In the genomic region with DNA sequence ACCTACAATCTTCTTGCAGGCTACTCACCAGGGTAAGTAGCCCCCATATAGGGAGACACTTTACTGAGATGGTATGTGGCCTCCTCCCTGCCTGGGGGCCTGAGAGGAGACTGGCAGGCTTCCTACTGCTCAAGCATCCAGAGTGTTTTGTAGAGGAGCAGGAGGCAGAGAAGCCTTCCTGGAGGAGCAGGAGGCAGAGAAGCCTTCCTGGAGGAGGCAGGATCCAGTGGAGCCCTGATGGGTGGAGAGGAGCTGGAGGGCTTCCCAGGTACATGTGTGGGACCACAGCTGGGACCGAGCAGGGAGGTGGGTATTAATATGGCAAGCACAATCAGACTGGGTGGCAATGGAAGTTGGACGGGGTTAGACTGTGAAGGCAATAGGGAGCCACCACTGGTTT, we compare ENCODE assay signal across 21 cellular contexts. TPM values are rescaled to one million over a fixed set of nuclear protein-coding genes. Genes with fewer than 3 reads are reported as not detected.
DNase-seq lines count a peak whose midpoint lies in the region; ATAC-seq and TF ChIP-seq lines count a peak whose summit lies in the region.
"Had no signal": no experiment of that assay in that cellular context is flagged by ENCODE, and none has a peak within 500 bp of the region (broad histone marks: within the 10 kb centered on the region; RNA-seq: fewer than 3 reads in every experiment).

No MANE protein-coding gene starts in this region.

- peaks cover 0 to 22% (median 0%) of the 10 kb centered on the region in 3 donors for H3K27me3 ChIP-seq in stomach
- H3K27me3 ChIP-seq: ovary had no signal

- no peaks in the 10 kb centered on the region for H3K9me3 Mint-ChIP-seq in activated naive CD4-positive, alpha-beta T cell treated with anti-CD3 and anti-CD28 coated beads, Interleukin-2, amount 10 ng/mL, durations not matched to agents 7 days and 5 days
- H3K9me3 Mint-ChIP-seq in WTC11, result no peaks in the 10 kb centered on the region
- H3K9me3 Mint-ChIP-seq: CD4-positive, alpha-beta T cell had no signal

- ATAC-seq in WTC11, result no peak
- ATAC-seq in GM19351 (IDR thresholded peaks at IDR 0.05; ENCODE audit: unreplicated experiment), result no peak
- ATAC-seq: left lung had no signal

- no peak overlapping the region for H3K4me3 ChIP-seq in stomach
- H3K4me3 ChIP-seq: left lung, ovary, skin epidermis, transverse colon had no signal

- TF ChIP-seq CTCF in WTC11 (IDR thresholded peaks at IDR 0.05), result no peak
- no peak for TF ChIP-seq CTCF in stomach (IDR thresholded peaks at IDR 0.05)

- DNase-seq in activated naive CD4-positive, alpha-beta T cell treated with anti-CD3 and anti-CD28 coated beads, Interleukin-2, amount 10 ng/mL, durations not matched to agents 7 days and 5 days, result peak; percentile 15
- no peak for DNase-seq in activated naive CD4-positive, alpha-beta T cell treated with anti-CD3 and anti-CD28 coated beads, Interleukin-2, amount 50 U/mL, for 16 hours
- DNase-seq in WTC11 (ENCODE audit: low spot score), result no peak
- DNase-seq in islet precursor cell, result peak; percentile 53
- peak; percentile 14 for DNase-seq in stomach
- no peak for DNase-seq in RKO (ENCODE audit: low spot score)
- DNase-seq in SK-N-DZ (ENCODE audit: low spot score), result no peak
- DNase-seq: activated CD4-positive, alpha-beta T cell treated with anti-CD3 and anti-CD28 coated beads, Interleukin-2, amount 50 U/mL, for 48 hours; activated gamma-delta T cell; CD4-positive, alpha-beta T cell; foreskin melanocyte; left lung; NCI-H146; NCI-H226; SW 1271; transverse colon had no signal

- H3K36me3 ChIP-seq in stomach, result no peaks in the 10 kb centered on the region
- H3K36me3 ChIP-seq: left lung, ovary, transverse colon had no signal

- H3K4me1 ChIP-seq in stomach, result peaks cover 3 to 25% (median 19%) of the 10 kb centered on the region in 4 donors

- no peaks in the 10 kb centered on the region for H3K9me3 ChIP-seq in stomach
- H3K9me3 ChIP-seq: left lung, ovary, transverse colon had no signal

- peaks cover 73% of the 10 kb centered on the region for H3K4me1 Mint-ChIP-seq in activated naive CD4-positive, alpha-beta T cell treated with anti-CD3 and anti-CD28 coated beads, Interleukin-2, amount 10 ng/mL, durations not matched to agents 7 days and 5 days
- peaks cover 25% of the 10 kb centered on the region for H3K4me1 Mint-ChIP-seq in WTC11

- TF ChIP-seq POLR2A in stomach (IDR thresholded peaks at IDR 0.05), result no peak

- intact Hi-C loops in stomach (cut with DNase I; ENCODE audit: low total_unique reads), result no loop called here

- H3K27ac ChIP-seq in stomach, result no peak overlapping the region
- H3K27ac ChIP-seq: left lung, ovary, transverse colon had no signal

- H3K4me3 Mint-ChIP-seq in activated naive CD4-positive, alpha-beta T cell treated with anti-CD3 and anti-CD28 coated beads, Interleukin-2, amount 10 ng/mL, durations not matched to agents 7 days and 5 days, result no peak overlapping the region
- H3K4me3 Mint-ChIP-seq in WTC11, result no peak overlapping the region
- H3K4me3 Mint-ChIP-seq: CD4-positive, alpha-beta T cell had no signal

- POLR2A ChIA-PET in WTC11 (lab: Charles Lee), result no interaction called here

- no peak for TF ChIP-seq EP300 in stomach (IDR thresholded peaks at IDR 0.05)

- 74 to 96% (median 88%) methylated on average over 2 of the region's 2 CpGs for WGBS in stomach, 5 donors

- no peak overlapping the region for H3K27ac Mint-ChIP-seq in activated naive CD4-positive, alpha-beta T cell treated with anti-CD3 and anti-CD28 coated beads, Interleukin-2, amount 10 ng/mL, durations not matched to agents 7 days and 5 days
- peak overlapping the region; percentile 68; the same call in 1 of the 2 replicates for H3K27ac Mint-ChIP-seq in WTC11
- H3K27ac Mint-ChIP-seq: CD4-positive, alpha-beta T cell had no signal

- no peaks in the 10 kb centered on the region for H3K36me3 Mint-ChIP-seq in activated naive CD4-positive, alpha-beta T cell treated with anti-CD3 and anti-CD28 coated beads, Interleukin-2, amount 10 ng/mL, durations not matched to agents 7 days and 5 days
- H3K36me3 Mint-ChIP-seq in WTC11, result no peaks in the 10 kb centered on the region

- CTCF ChIA-PET in activated naive CD4-positive, alpha-beta T cell treated with anti-CD3 and anti-CD28 coated beads, Interleukin-2, amount 10 ng/mL, durations not matched to agents 7 days and 5 days (lab: Charles Lee), result interaction anchor here (0.6 to 2.8 kb wide), 3 partner anchors 11 to 36 kb away, joined by 3 to 16 read pairs (median 4); no protein-coding TSS in a partner anchor
- CTCF ChIA-PET in WTC11 (lab: Charles Lee), result interaction anchor here (1.2 kb wide), 1 partner anchor 78 kb away, joined by 5 read pairs; a partner anchor contains a TSS

- no peaks in the 10 kb centered on the region for H3K27me3 Mint-ChIP-seq in activated naive CD4-positive, alpha-beta T cell treated with anti-CD3 and anti-CD28 coated beads, Interleukin-2, amount 10 ng/mL, durations not matched to agents 7 days and 5 days
- H3K27me3 Mint-ChIP-seq in WTC11 (ENCODE audit: low read depth), result peaks cover 44% of the 10 kb centered on the region
- H3K27me3 Mint-ChIP-seq: CD4-positive, alpha-beta T cell had no signal

TF ChIP-seq in WTC11, 78 proteins besides CTCF, POLR2A, EP300 and RAD21 (continues in another document):
- TF ChIP-seq NFATC4 (CRISPR knock-in tag; IDR thresholded peaks at IDR 0.05) (no peak), EMX1 (CRISPR knock-in tag; IDR thresholded peaks at IDR 0.05) (no peak), ZNF121 (CRISPR knock-in tag; IDR thresholded peaks at IDR 0.05) (no peak), MXD4 (CRISPR knock-in tag; IDR thresholded peaks at IDR 0.05; ENCODE audit: borderline replicate concordance) (no peak), ELF4 (CRISPR knock-in tag; IDR thresholded peaks at IDR 0.05; ENCODE audit: low read depth) (no peak)
- TF ChIP-seq, protein P1, sequence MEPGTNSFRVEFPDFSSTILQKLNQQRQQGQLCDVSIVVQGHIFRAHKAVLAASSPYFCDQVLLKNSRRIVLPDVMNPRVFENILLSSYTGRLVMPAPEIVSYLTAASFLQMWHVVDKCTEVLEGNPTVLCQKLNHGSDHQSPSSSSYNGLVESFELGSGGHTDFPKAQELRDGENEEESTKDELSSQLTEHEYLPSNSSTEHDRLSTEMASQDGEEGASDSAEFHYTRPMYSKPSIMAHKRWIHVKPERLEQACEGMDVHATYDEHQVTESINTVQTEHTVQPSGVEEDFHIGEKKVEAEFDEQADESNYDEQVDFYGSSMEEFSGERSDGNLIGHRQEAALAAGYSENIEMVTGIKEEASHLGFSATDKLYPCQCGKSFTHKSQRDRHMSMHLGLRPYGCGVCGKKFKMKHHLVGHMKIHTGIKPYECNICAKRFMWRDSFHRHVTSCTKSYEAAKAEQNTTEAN (CRISPR knock-in tag; IDR thresholded peaks at IDR 0.05), result no peak
- TF ChIP-seq, protein P2, sequence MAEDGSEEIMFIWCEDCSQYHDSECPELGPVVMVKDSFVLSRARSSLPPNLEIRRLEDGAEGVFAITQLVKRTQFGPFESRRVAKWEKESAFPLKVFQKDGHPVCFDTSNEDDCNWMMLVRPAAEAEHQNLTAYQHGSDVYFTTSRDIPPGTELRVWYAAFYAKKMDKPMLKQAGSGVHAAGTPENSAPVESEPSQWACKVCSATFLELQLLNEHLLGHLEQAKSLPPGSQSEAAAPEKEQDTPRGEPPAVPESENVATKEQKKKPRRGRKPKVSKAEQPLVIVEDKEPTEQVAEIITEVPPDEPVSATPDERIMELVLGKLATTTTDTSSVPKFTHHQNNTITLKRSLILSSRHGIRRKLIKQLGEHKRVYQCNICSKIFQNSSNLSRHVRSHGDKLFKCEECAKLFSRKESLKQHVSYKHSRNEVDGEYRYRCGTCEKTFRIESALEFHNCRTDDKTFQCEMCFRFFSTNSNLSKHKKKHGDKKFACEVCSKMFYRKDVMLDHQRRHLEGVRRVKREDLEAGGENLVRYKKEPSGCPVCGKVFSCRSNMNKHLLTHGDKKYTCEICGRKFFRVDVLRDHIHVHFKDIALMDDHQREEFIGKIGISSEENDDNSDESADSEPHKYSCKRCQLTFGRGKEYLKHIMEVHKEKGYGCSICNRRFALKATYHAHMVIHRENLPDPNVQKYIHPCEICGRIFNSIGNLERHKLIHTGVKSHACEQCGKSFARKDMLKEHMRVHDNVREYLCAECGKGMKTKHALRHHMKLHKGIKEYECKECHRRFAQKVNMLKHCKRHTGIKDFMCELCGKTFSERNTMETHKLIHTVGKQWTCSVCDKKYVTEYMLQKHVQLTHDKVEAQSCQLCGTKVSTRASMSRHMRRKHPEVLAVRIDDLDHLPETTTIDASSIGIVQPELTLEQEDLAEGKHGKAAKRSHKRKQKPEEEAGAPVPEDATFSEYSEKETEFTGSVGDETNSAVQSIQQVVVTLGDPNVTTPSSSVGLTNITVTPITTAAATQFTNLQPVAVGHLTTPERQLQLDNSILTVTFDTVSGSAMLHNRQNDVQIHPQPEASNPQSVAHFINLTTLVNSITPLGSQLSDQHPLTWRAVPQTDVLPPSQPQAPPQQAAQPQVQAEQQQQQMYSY (CRISPR knock-in tag; IDR thresholded peaks at IDR 0.05), result no peak

RNA-seq across cellular contexts. Expression of a gene that starts 2.1 kb away (rescaled TPM):
- 9.1 to 9.9 TPM (median 9.5 TPM) in 3 replicates for total RNA-seq in WTC11 (2021)
- total RNA-seq in stomach, result 1 to 10 TPM in 1 of 5 donors, under 1 TPM in 2, not detected in 2; under 0.01 to 1.4 (median 0.18) TPM
- under 1 TPM; 0.19 to 0.80 (median 0.76) TPM for polyA plus RNA-seq in stomach
- 2.9 and 6.8 TPM in 2 replicates for polyA plus RNA-seq in SK-N-DZ (2014; cell fraction: cytosol; rRNA removed)
- 1.8 and 2.2 TPM in 2 replicates for polyA plus RNA-seq in SK-N-DZ (2014; cell fraction: nucleus; rRNA removed)
- total RNA-seq: Daoy, endothelial cell of umbilical vein had no signal
- polyA plus RNA-seq: endothelial cell of umbilical vein had no signal

RNA-seq across cellular contexts. Expression of a gene that starts 4.0 kb away (rescaled TPM):
- total RNA-seq in WTC11 (2021), result 5.2 to 7.1 TPM (median 6.8 TPM) in 3 replicates
- total RNA-seq in stomach, result 10 to 100 TPM in 2 of 5 donors, 1 to 10 TPM in 2, not detected in 1; 1.7 to 14.5 (median 6.9) TPM
- polyA plus RNA-seq in stomach, result 1 to 10 TPM; 2.3 to 6.5 (median 4.1) TPM
- 5.1 and 8.5 TPM in 2 replicates for polyA plus RNA-seq in SK-N-DZ (2014; cell fraction: cytosol; rRNA removed)
- polyA plus RNA-seq in SK-N-DZ (2014; cell fraction: nucleus; rRNA removed), result 6.4 and 7.8 TPM in 2 replicates

RNA-seq across cellular contexts. Expression of a gene that starts 54.1 kb away (rescaled TPM):
- total RNA-seq in WTC11 (2021) (21.8 to 25.0 TPM (median 21.9 TPM) in 3 replicates), stomach (10 to 100 TPM; 11.2 to 51.0 (median 23.9) TPM)
- polyA plus RNA-seq in stomach, result 10 to 100 TPM; 21.5 to 55.9 (median 44.6) TPM
- polyA plus RNA-seq in SK-N-DZ (2014; cell fraction: cytosol; rRNA removed), result 158 and 208 TPM in 2 replicates
- 212 and 219 TPM in 2 replicates for polyA plus RNA-seq in SK-N-DZ (2014; cell fraction: nucleus; rRNA removed)

Comparison
In these comparisons a context has a peak if more than half of its experiments do, and no peak if none do; other contexts are left out.
1. DNase-seq: peak in activated naive CD4-positive, alpha-beta T cell treated with anti-CD3 and anti-CD28 coated beads, Interleukin-2, amount 10 ng/mL, durations not matched to agents 7 days and 5 days (single experiment), islet precursor cell (single experiment) and stomach (single experiment); none in activated naive CD4-positive, alpha-beta T cell treated with anti-CD3 and anti-CD28 coated beads, Interleukin-2, amount 50 U/mL, for 16 hours (single experiment), WTC11 (single experiment), RKO (single experiment) and SK-N-DZ (single experiment).